Comparison of ENCODE assay signal across 24 cellular contexts in the genomic region with DNA sequence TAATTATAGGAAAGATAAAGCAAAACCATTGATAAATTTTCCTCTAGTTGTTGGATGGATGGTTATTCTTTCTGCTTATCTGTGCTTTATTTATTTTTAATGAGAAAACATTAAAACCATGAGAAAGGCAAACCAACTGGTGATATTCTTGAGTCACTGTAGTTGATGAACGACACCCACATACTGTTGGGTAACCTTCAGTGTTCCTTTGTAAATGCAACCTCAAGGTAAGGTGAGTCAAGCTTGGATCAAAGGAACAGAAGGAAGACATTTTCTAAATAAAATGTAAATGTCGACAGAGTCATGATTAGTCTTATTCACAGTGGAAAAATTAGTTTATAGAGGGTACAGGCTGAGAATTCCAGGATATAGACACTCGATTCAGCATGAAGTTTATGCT. TPM values are rescaled to one million over a fixed set of nuclear protein-coding genes. Genes with fewer than 3 reads are reported as not detected.
"Had no signal": no experiment of that assay in that cellular context is flagged by ENCODE, and none has a peak within 500 bp of the region (broad histone marks: within the 10 kb centered on the region; RNA-seq: fewer than 3 reads in every experiment).

No MANE protein-coding gene starts in this region.

- H3K9me3 ChIP-seq: esophagus muscularis mucosa, left ventricle myocardium inferior, lower lobe of right lung, ovary had no signal

- H3K36me3 ChIP-seq: esophagus muscularis mucosa, left ventricle myocardium inferior, lower lobe of right lung, neural progenitor cell, ovary had no signal

- H3K27ac ChIP-seq: coronary artery, esophagus muscularis mucosa, hepatocyte, left ventricle myocardium inferior, lower lobe of right lung, neural progenitor cell, ovary had no signal

- ATAC-seq: left cardiac atrium; lower lobe of right lung; natural killer cell treated with Interleukin-12 subunit alpha and Interleukin-12 subunit beta and Interleukin-15 and Interleukin-18, amount 100 ng/mL, for 72 hours; right cardiac atrium had no signal

- H2AFZ ChIP-seq: hepatocyte, neural progenitor cell had no signal

- H3K4me2 ChIP-seq: hepatocyte, neural progenitor cell had no signal

- DNase-seq: effector CD4-positive, alpha-beta T cell; endodermal cell; foreskin fibroblast; head of caudate nucleus; kidney; left cardiac atrium; left ventricle myocardium inferior; lower lobe of right lung; mesenchymal stem cell; midbrain; nucleus accumbens; ovary; right cardiac atrium; small intestine; stimulated activated CD4-positive, alpha-beta T cell treated with anti-CD3 and anti-CD28 coated beads, Interleukin-12 subunit alpha, Interleukin-12 subunit beta, amount 100 ng/mL, for 4 hours; stimulated activated naive CD4-positive, alpha-beta T cell treated with Interleukin-2 at 50 U/mL for 16 hours; trophoblast cell had no signal

- H3K79me2 ChIP-seq: hepatocyte had no signal

- FAIRE-seq: endothelial cell of umbilical vein, kidney, small intestine had no signal

- H3K4me1 ChIP-seq: esophagus muscularis mucosa, lower lobe of right lung, neural progenitor cell had no signal

- H3K4me3 ChIP-seq: coronary artery, esophagus muscularis mucosa, hepatocyte, left ventricle myocardium inferior, lower lobe of right lung, neural progenitor cell, ovary had no signal

- H3K9ac ChIP-seq: neural progenitor cell had no signal

- H3K27me3 ChIP-seq: esophagus muscularis mucosa, hepatocyte, neural progenitor cell, ovary had no signal

RNA-seq across cellular contexts. Expression of a gene that starts 12.7 kb away (rescaled TPM):
- total RNA-seq: dermis microvascular lymphatic vessel endothelial cell had no signal

RNA-seq across cellular contexts. Expression of a gene that starts 51.0 kb away (rescaled TPM):
- total RNA-seq: dermis microvascular lymphatic vessel endothelial cell; endodermal cell; endothelial cell of umbilical vein; natural killer cell treated with Interleukin-12 subunit alpha and Interleukin-12 subunit beta and Interleukin-15 and Interleukin-18, amount 100 ng/mL, for 72 hours had no signal
